13 cellular contexts compared by ENCODE assay signal in genomic region chr10:95798307-95798850, GRCh38.
"Had no signal": no experiment of that assay in that cellular context is flagged by ENCODE, and none has a peak within 500 bp of the region (broad histone marks: within the 10 kb centered on the region; RNA-seq: fewer than 3 reads in every experiment).

No MANE protein-coding gene starts in this region.

- ATAC-seq: activated naive CD8-positive, alpha-beta T cell treated with anti-CD3 and anti-CD28 coated beads, Interleukin-2, amount 50 U/mL, for 24 hours; activated T-cell treated with anti-CD3 and anti-CD28 coated beads, Interleukin-2, amount 50 U/mL, for 72 hours; lower lobe of right lung; naive thymus-derived CD8-positive, alpha-beta T cell had no signal

- H3K27me3 ChIP-seq: cardiac muscle cell, stomach had no signal

- H3K27me3 Mint-ChIP-seq: activated naive CD8-positive, alpha-beta T cell treated with anti-CD3 and anti-CD28 coated beads, Interleukin-2, amount 50 U/mL, for 24 hours had no signal

- H3K36me3 ChIP-seq: cardiac muscle cell, lower lobe of right lung, stomach had no signal

- H3K4me3 Mint-ChIP-seq: activated naive CD8-positive, alpha-beta T cell treated with anti-CD3 and anti-CD28 coated beads, Interleukin-2, amount 50 U/mL, for 24 hours; activated T-cell treated with anti-CD3 and anti-CD28 coated beads, Interleukin-2, amount 50 U/mL, for 72 hours; naive thymus-derived CD8-positive, alpha-beta T cell had no signal

- DNase-seq: activated CD4-positive, alpha-beta T cell treated with anti-CD3 and anti-CD28 coated beads, Interleukin-2, amount 50 U/mL, for 4 hours; activated CD4-positive, CD25-positive, alpha-beta regulatory T cell treated with anti-CD3 and anti-CD28 coated beads, Interleukin-2, amount 50 U/mL, for 72 hours; activated naive CD4-positive, alpha-beta T cell; activated naive CD8-positive, alpha-beta T cell treated with anti-CD3 and anti-CD28 coated beads, Interleukin-2, amount 50 U/mL, for 24 hours; activated T-cell treated with anti-CD3 and anti-CD28 coated beads, Interleukin-2, amount 50 U/mL, for 72 hours; effector CD4-positive, alpha-beta T cell; hypothalamus; lower lobe of right lung; naive thymus-derived CD8-positive, alpha-beta T cell; stimulated activated CD4-positive, alpha-beta T cell treated with anti-CD3 and anti-CD28 coated beads, Interleukin-4, amount 100 ng/mL, for 1 hour; stimulated activated CD8-positive, alpha-beta memory T cell treated with anti-CD3 and anti-CD28 coated beads, Interleukin-4, amount 100 ng/mL, for 48 hours; stomach had no signal

- H3K4me3 ChIP-seq: cardiac muscle cell, lower lobe of right lung, stomach had no signal

- H3K27ac Mint-ChIP-seq: activated naive CD8-positive, alpha-beta T cell treated with anti-CD3 and anti-CD28 coated beads, Interleukin-2, amount 50 U/mL, for 24 hours; activated T-cell treated with anti-CD3 and anti-CD28 coated beads, Interleukin-2, amount 50 U/mL, for 72 hours; naive thymus-derived CD8-positive, alpha-beta T cell had no signal

- H3K27ac ChIP-seq: cardiac muscle cell, lower lobe of right lung, stomach had no signal

- H3K9me3 ChIP-seq: lower lobe of right lung had no signal
